In genomic region chr10:47062801-47063200, GRCh38 we compare ENCODE assay signal across 14 cellular contexts.
DNase-seq lines count a peak whose midpoint lies in the region; ATAC-seq and TF ChIP-seq lines count a peak whose summit lies in the region.
"Had no signal": no experiment of that assay in that cellular context is flagged by ENCODE, and none has a peak within 500 bp of the region (broad histone marks: within the 10 kb centered on the region; RNA-seq: fewer than 3 reads in every experiment).

No MANE protein-coding gene starts in this region.

- H3K79me1 ChIP-seq in IMR-90 (ENCODE audit: low read depth in 1 of 2, low read length in 2 of 2) (no peaks in the 10 kb centered on the region), mesendoderm (ENCODE audit: low read length) (no peaks in the 10 kb centered on the region)

- TF ChIP-seq RAD21 in IMR-90 (IDR thresholded peaks at IDR 0.05; ENCODE audit: low read length): 0 out of 2 replicates have a peak, but pooled peaks have one; percentile 18

- no peak overlapping the region for H2BK15ac ChIP-seq in IMR-90 (ENCODE audit: low read depth, low read length)
- H2BK15ac ChIP-seq in mesendoderm (replicated peaks; ENCODE audit: low read depth): no peak overlapping the region

- no peak overlapping the region for H2BK20ac ChIP-seq in IMR-90 (ENCODE audit: low read depth, low read length)

- H3K18ac ChIP-seq in IMR-90 (ENCODE audit: low read depth, low read length) (0 out of 2 replicates have a peak overlapping the region, but pooled peaks have one; percentile 21), mesendoderm (ENCODE audit: low read length) (no peak overlapping the region)

- H3K27me3 ChIP-seq in BJ (ENCODE audit: control insufficient read depth, insufficient read depth, low read length) (peaks cover 5% of the 10 kb centered on the region; the same call in 1 of the 2 replicates), IMR-90 (ENCODE audit: control insufficient read depth, insufficient read depth, low read length) (peaks cover 15% of the 10 kb centered on the region), mesendoderm (ENCODE audit: insufficient read depth, low read length, poor library complexity) (no peaks in the 10 kb centered on the region)

- H3K9ac ChIP-seq in IMR-90 (ENCODE audit: low read depth, low read length) (no peak overlapping the region), mesendoderm (ENCODE audit: low read length) (no peak overlapping the region)
- H3K9ac ChIP-seq: KMS-11 had no signal

- no peaks in the 10 kb centered on the region for H3K79me2 ChIP-seq in mesendoderm (ENCODE audit: control insufficient read depth, insufficient read depth, low read length)

- no peak overlapping the region for H2AK5ac ChIP-seq in IMR-90 (ENCODE audit: low read depth, low read length)
- no peak overlapping the region for H2AK5ac ChIP-seq in mesendoderm (ENCODE audit: low read length)

- POLR2A ChIA-PET in BJ (lab: Charles Lee) (no interaction called here), IMR-90 (lab: Charles Lee; ENCODE audit: unreplicated experiment) (interaction anchor here (0.6 kb wide), 1 partner anchor 104 kb away, joined by 5 read pairs; no protein-coding TSS in a partner anchor)

- H3K27ac ChIP-seq in IMR-90 (ENCODE audit: insufficient read depth, low read length) (no peak overlapping the region), mesendoderm (ENCODE audit: low read depth, low read length) (no peak overlapping the region)
- H3K27ac ChIP-seq: KMS-11, PC-9 had no signal

- no CpG with 5 or more reads among the region's 6 CpGs for WGBS in IMR-90 (ENCODE audit: extremely low coverage in 2 of 2, insufficient read length in 1 of 2), 2 experiments
- WGBS in mesendoderm (ENCODE audit: extremely low coverage, insufficient coverage, low lambda C conversion rate): no CpG with 5 or more reads among the region's 6 CpGs

- H3K4me3 ChIP-seq in BJ (ENCODE audit: low read depth, low read length) (no peak overlapping the region), IMR-90 (ENCODE audit: insufficient read depth, low read depth, low read length) (no peak overlapping the region), cardiac fibroblast (replicated peaks in 1 of 2; ENCODE audit: low read depth in 2 of 2, low read length in 2 of 2) (no peak overlapping the region), mesendoderm (ENCODE audit: low read length) (no peak overlapping the region)
- H3K4me3 ChIP-seq: GM12878, PC-9 had no signal

- H2BK120ac ChIP-seq in IMR-90 (ENCODE audit: low read depth, low read length) (no peak overlapping the region), mesendoderm (ENCODE audit: low read depth, low read length) (no peak overlapping the region)

- dilution Hi-C loops in IMR-90 (cut with HindIII; ENCODE audit: low sequenced_read_pairs, unreplicated experiment): no loop called here

- TF ChIP-seq CTCF in BJ (IDR thresholded peaks at IDR 0.05; ENCODE audit: insufficient read depth, low read depth, low read length) (peak; percentile 29; the same call in 1 of the 2 replicates), IMR-90 (conservative IDR thresholded peaks at IDR 0.05; ENCODE audit: low read depth, low read length) (peak; percentile 31), cardiac fibroblast (IDR thresholded peaks at IDR 0.05; ENCODE audit: low read depth, low read length) (peak; percentile 45)

- H3K14ac ChIP-seq in IMR-90 (replicated peaks; ENCODE audit: low read depth, low read length): no peak overlapping the region

- peak; percentile 82 for ATAC-seq in IMR-90 (ENCODE audit: low read depth)
- ATAC-seq in HG02678 (IDR thresholded peaks at IDR 0.05; ENCODE audit: unreplicated experiment): no peak
- no peak for ATAC-seq in GM18519 (IDR thresholded peaks at IDR 0.05; ENCODE audit: low FRiP score, unreplicated experiment)
- ATAC-seq in GM21576 (IDR thresholded peaks at IDR 0.05; ENCODE audit: unreplicated experiment): no peak
- ATAC-seq: activated naive CD8-positive, alpha-beta T cell treated with anti-CD3 and anti-CD28 coated beads, Interleukin-2, amount 50 U/mL, for 24 hours; GM12878 had no signal

- H4K20me1 ChIP-seq in IMR-90 (ENCODE audit: insufficient read depth, low read length): no peaks in the 10 kb centered on the region

- H2AFZ ChIP-seq in IMR-90 (replicated peaks; ENCODE audit: low read length, poor library complexity): no peak overlapping the region
- H2AFZ ChIP-seq: PC-9 had no signal

- no peaks in the 10 kb centered on the region for H3K36me3 ChIP-seq in BJ (ENCODE audit: control insufficient read depth, insufficient read depth, low read length)
- no peaks in the 10 kb centered on the region for H3K36me3 ChIP-seq in IMR-90 (ENCODE audit: control insufficient read depth, insufficient read depth, low read length)
- no peaks in the 10 kb centered on the region for H3K36me3 ChIP-seq in mesendoderm (ENCODE audit: control insufficient read depth, insufficient read depth, low read length)

- H3K4me1 ChIP-seq in IMR-90 (ENCODE audit: control insufficient read depth, insufficient read depth, low read length) (peaks cover 8% of the 10 kb centered on the region), mesendoderm (ENCODE audit: control insufficient read depth, low read depth, low read length) (no peaks in the 10 kb centered on the region)

- no TSS peak for BruUV-seq in IMR-90 (replicated peaks; lab: Mats Ljungman, UMichigan)

- H3K4ac ChIP-seq in IMR-90 (ENCODE audit: low read depth, low read length) (no peak overlapping the region), mesendoderm (ENCODE audit: low read depth, low read length) (no peak overlapping the region)

- H4K5ac ChIP-seq in IMR-90 (ENCODE audit: low read depth, low read length) (no peak overlapping the region; the same call in 1 of the 2 replicates), mesendoderm (ENCODE audit: low read length) (no peak overlapping the region)

- H4K8ac ChIP-seq in IMR-90 (ENCODE audit: low read depth in 2 of 2, low read length in 2 of 2) (no peak overlapping the region), mesendoderm (ENCODE audit: low read depth, low read length) (no peak overlapping the region)

- H3K9me1 ChIP-seq in IMR-90 (ENCODE audit: insufficient read depth, low read length): no peaks in the 10 kb centered on the region

- no peak overlapping the region for H3K4me2 ChIP-seq in IMR-90 (ENCODE audit: low read depth, low read length)
- H3K4me2 ChIP-seq in mesendoderm (ENCODE audit: low read length): no peak overlapping the region
- H3K4me2 ChIP-seq: KMS-11, PC-9 had no signal

- no peak overlapping the region for H2BK5ac ChIP-seq in IMR-90 (ENCODE audit: low read depth, low read length, poor library complexity, severe bottlenecking)
- H2BK5ac ChIP-seq in mesendoderm (ENCODE audit: low read length): no peak overlapping the region

- CTCF ChIA-PET in BJ (lab: Yijun Ruan, JAX): interaction anchor here (1.0 kb wide), 1 partner anchor 249 kb away, joined by 3 read pairs; no protein-coding TSS in a partner anchor
- CTCF ChIA-PET in IMR-90 (lab: Yijun Ruan, JAX): interaction anchor here (0.6 kb wide), 1 partner anchor 13 kb away, joined by 3 read pairs; no protein-coding TSS in a partner anchor

- in situ Hi-C loops in IMR-90 (cut with MboI; ENCODE audit: low sequenced_read_pairs): no loop called here

- H4K91ac ChIP-seq in IMR-90 (ENCODE audit: insufficient read depth, low read depth, low read length): no peak overlapping the region

- intact Hi-C loops in IMR-90 (cut with micrococcal nuclease): no loop called here

- H2AK9ac ChIP-seq in IMR-90 (replicated peaks; ENCODE audit: low read depth, low read length, poor library complexity): no peak overlapping the region

- no peak for TF ChIP-seq POLR2A in IMR-90 (IDR thresholded peaks at IDR 0.05; ENCODE audit: low read depth, low read length)

- no peaks in the 10 kb centered on the region for H3K9me3 ChIP-seq in IMR-90 (ENCODE audit: control insufficient read depth, insufficient read depth, low read length)

- DNase-seq in BJ (ENCODE audit: low read depth) (no peak), IMR-90 (peak; percentile 56), cardiac fibroblast (ENCODE audit: low read depth in 2 of 2) (peak; percentile 15 to 50), mesendoderm (peak; percentile 54), SK-N-DZ (ENCODE audit: low spot score) (no peak)
- DNase-seq: activated naive CD8-positive, alpha-beta T cell treated with anti-CD3 and anti-CD28 coated beads, Interleukin-2, amount 50 U/mL, for 24 hours; effector CD4-positive, alpha-beta T cell; PC-9; T1000 had no signal

- H3K56ac ChIP-seq in IMR-90 (ENCODE audit: extremely low read depth, insufficient read depth, low read length) (no peak overlapping the region), mesendoderm (ENCODE audit: low read length) (no peak overlapping the region)

- H3K23ac ChIP-seq in IMR-90 (ENCODE audit: low read depth, low read length) (no peak overlapping the region), mesendoderm (ENCODE audit: low read length) (no peak overlapping the region)

TF ChIP-seq in IMR-90, 13 proteins besides CTCF, POLR2A, EP300 and RAD21:
- TF ChIP-seq MXI1 (IDR thresholded peaks at IDR 0.05; ENCODE audit: borderline replicate concordance, low read depth, low read length) (no peak), USF2 (IDR thresholded peaks at IDR 0.05; ENCODE audit: low read depth, low read length) (no peak), SMC3 (IDR thresholded peaks at IDR 0.05; ENCODE audit: low read depth, low read length) (peak; percentile 30; the same call in 1 of the 2 replicates)
TF ChIP-seq in IMR-90: peak in this region for 1.

Comparison
In these comparisons a context has a peak if more than half of its experiments do, and no peak if none do; other contexts are left out.
1. DNase-seq: peak in IMR-90 (single experiment), cardiac fibroblast (2 of 2) and mesendoderm (single experiment); none in BJ (single experiment) and SK-N-DZ (single experiment).
2. Peak in every context shown above with its lines, with median percentiles within 50 percentile points of each other: CTCF ChIP-seq.